ENCODE assay signal across 8 cellular contexts in the genomic region with DNA sequence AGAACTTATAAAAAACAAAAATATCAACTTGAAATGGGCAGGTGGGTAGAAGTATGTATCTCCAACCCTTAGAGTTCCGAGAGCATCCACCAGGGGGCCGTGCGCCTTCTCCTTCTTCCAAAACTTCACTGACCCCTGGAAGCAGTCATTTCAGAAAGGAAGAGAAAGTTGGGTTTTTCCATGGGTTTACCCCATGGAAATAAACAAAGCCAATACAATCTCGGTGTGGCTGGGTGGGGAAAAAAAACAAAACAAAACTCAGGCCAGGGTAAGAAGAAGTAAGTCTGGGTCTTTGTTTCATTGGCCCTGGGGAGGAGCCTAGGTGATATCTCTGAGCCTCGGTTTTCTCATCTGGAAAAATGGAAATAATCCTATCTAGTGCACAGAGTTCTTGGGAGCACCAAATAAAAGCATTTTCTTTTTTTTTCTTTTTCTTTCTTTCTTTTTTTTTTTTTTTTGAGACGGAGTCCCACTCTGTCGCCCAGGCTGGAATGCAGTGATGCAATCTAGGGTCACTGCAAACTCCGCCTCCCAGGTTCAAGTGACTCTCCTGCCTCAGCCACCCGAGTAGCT. TPM values are rescaled to one million over a fixed set of nuclear protein-coding genes. Genes with fewer than 3 reads are reported as not detected.
A peak's percentile ranks its signal among the peaks of the same experiment; 100 is the strongest.
DNase-seq lines count a peak whose midpoint lies in the region; ATAC-seq and TF ChIP-seq lines count a peak whose summit lies in the region.

No MANE protein-coding gene starts in this region.

- H3K36me3 Mint-ChIP-seq in glutamatergic neuron (ENCODE audit: unreplicated experiment), result no peaks in the 10 kb centered on the region

- peak; percentile 57 for TF ChIP-seq CTCF in RWPE1 (conservative IDR thresholded peaks at IDR 0.05; ENCODE audit: low read depth)
- peak; percentile 85 for TF ChIP-seq CTCF in glutamatergic neuron (IDR thresholded peaks at IDR 0.05; ENCODE audit: partially characterized antibody, unreplicated experiment)

- no peaks in the 10 kb centered on the region for H3K27me3 ChIP-seq in H7 (ENCODE audit: control insufficient read depth, insufficient read depth, low read length)

- no peaks in the 10 kb centered on the region for H3K36me3 ChIP-seq in H7 (replicated peaks; ENCODE audit: control insufficient read depth, insufficient read depth, low read length)

- H3K4me3 Mint-ChIP-seq in glutamatergic neuron (ENCODE audit: unreplicated experiment), result no peak overlapping the region

- H3K4me3 ChIP-seq in H7 (ENCODE audit: insufficient read depth, low read depth, low read length), result no peak overlapping the region

- no peaks in the 10 kb centered on the region for H3K4me1 Mint-ChIP-seq in glutamatergic neuron (ENCODE audit: low read depth, unreplicated experiment)

- H3K27me3 Mint-ChIP-seq in glutamatergic neuron (ENCODE audit: unreplicated experiment), result no peaks in the 10 kb centered on the region

- POLR2A ChIA-PET in RWPE1 (lab: Yijun Ruan, JAX; ENCODE audit: low non-redundant PET), result no interaction called here

- no peak overlapping the region for H3K27ac Mint-ChIP-seq in glutamatergic neuron (ENCODE audit: unreplicated experiment)

- no peak overlapping the region for H3K27ac ChIP-seq in RWPE1

- ATAC-seq in HG03108 (IDR thresholded peaks at IDR 0.05; ENCODE audit: unreplicated experiment), result no peak

- DNase-seq in AG20443 (ENCODE audit: low spot score), result peak; percentile 76
- DNase-seq in H7, result peak; percentile 78
- peak; percentile 58 for DNase-seq in RWPE1 (ENCODE audit: low spot score)
- peak; percentile 86 for DNase-seq in activated effector memory CD4-positive, alpha-beta T cell treated with anti-CD3 and anti-CD28 coated beads, Interleukin-2, amount 50 U/mL, for 16 hours
- peak; percentile 68 for DNase-seq in glutamatergic neuron
- peak; percentile 15 for DNase-seq in smooth muscle cell of the brain vasculature (ENCODE audit: low read depth, low spot score)
- no peak for DNase-seq in pons (ENCODE audit: low spot score)

- CTCF ChIA-PET in RWPE1 (lab: Yijun Ruan, JAX), result interaction anchor here (0.7 kb wide), 4 partner anchors 54 to 486 kb away, joined by 3 to 11 read pairs (median 4); no protein-coding TSS in a partner anchor

- H3K9me3 Mint-ChIP-seq in glutamatergic neuron (ENCODE audit: unreplicated experiment), result no peaks in the 10 kb centered on the region

RNA-seq across cellular contexts. Expression of a gene that starts 33.6 kb away (rescaled TPM):
- not detected in 2 replicates for total RNA-seq in H7 (2014; rRNA removed; shearing (Covaris generic))
- total RNA-seq in glutamatergic neuron (ENCODE audit: unreplicated experiment), result not detected

RNA-seq across cellular contexts. Expression of a gene that starts 40.6 kb away (rescaled TPM):
- 9.0 and 9.5 TPM in 2 replicates for total RNA-seq in H7 (2014; rRNA removed; shearing (Covaris generic))
- 53.4 TPM for total RNA-seq in glutamatergic neuron (ENCODE audit: unreplicated experiment)
